In the genomic region with DNA sequence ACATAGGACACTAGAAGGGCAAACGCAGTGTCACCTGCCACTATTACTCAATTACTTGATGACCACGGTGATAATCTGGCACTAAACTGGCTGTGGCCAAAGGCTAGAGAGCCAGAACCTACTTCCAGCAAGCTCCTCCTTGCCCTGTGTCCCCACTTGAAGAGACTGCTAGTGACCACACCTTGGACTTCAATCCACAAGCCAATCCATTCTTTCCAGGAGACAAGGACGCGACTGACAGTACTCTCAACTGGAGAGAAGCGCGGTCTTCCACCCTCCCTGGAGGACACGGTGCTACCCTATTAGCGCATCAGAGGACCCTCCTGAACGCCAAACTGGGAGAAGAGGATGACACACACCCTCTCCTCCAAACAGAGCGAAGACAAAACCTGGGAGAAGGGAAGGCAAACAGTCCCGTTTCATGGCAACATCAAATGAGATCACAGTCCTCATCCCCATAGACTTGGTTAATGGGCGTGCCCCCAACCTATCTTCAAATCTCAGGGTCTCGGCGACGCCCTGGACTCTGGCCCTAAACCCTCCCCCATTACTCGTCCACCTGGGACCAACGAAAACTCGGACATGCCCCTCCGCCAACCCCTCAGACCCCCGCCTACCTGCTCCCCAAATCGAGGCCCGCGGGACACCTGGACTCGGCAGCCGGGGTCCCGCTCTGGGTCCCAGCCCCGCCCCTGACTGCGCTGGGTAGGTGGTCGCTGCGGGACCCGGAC, we compare ENCODE assay signal across 8 cellular contexts. TPM values are rescaled to one million over a fixed set of nuclear protein-coding genes. Genes with fewer than 3 reads are reported as not detected.
DNase-seq lines count a peak whose midpoint lies in the region; ATAC-seq and TF ChIP-seq lines count a peak whose summit lies in the region.

No MANE protein-coding gene starts in this region.

- CTCF ChIA-PET in AG04449 (lab: Yijun Ruan, JAX), result interaction anchor here (0.7 to 2.3 kb wide), 6 partner anchors 10 to 239 kb away, joined by 3 to 7 read pairs (median 4); no protein-coding TSS in a partner anchor

- peak overlapping the region; percentile 99 for H3K9ac ChIP-seq in HUES48 (ENCODE audit: low read depth, low read length)

- WGBS in gastroesophageal sphincter (ENCODE audit: low coverage in 1 of 2), 2 donors, result 0 to 10% methylated on average over 1 to 2 of the region's 31 CpGs
- WGBS in ovary, 3 donors, result 0 to 1% (median 1%) methylated on average over 18 to 31 of the region's 31 CpGs

- H3K36me3 ChIP-seq in HUES48 (ENCODE audit: control insufficient read depth, insufficient read depth, low read length) (peaks cover 10% of the 10 kb centered on the region), gastroesophageal sphincter (peaks cover 0 to 17% of the 10 kb centered on the region in 2 donors), ovary (no peaks in the 10 kb centered on the region)

- TF ChIP-seq CTCF in AG04449 (IDR thresholded peaks at IDR 0.05; ENCODE audit: insufficient read depth, low read length, missing control alignments) (no peak), gastroesophageal sphincter (IDR thresholded peaks at IDR 0.05) (no peak), ovary (IDR thresholded peaks at IDR 0.05) (no peak)

- ATAC-seq in GM18517 (IDR thresholded peaks at IDR 0.05; ENCODE audit: unreplicated experiment), result peak; percentile 2
- peak; percentile 15 for ATAC-seq in gastroesophageal sphincter
- no peak for ATAC-seq in HG02973 (IDR thresholded peaks at IDR 0.05; ENCODE audit: unreplicated experiment)

- H3K27me3 ChIP-seq in HUES48 (ENCODE audit: control insufficient read depth, insufficient read depth, low read length) (no peaks in the 10 kb centered on the region), gastroesophageal sphincter (no peaks in the 10 kb centered on the region), ovary (no peaks in the 10 kb centered on the region)

- POLR2A ChIA-PET in AG04449 (lab: Yijun Ruan, JAX), result interaction anchor here (0.6 to 2.0 kb wide), 6 partner anchors 13 to 208 kb away, joined by 3 to 6 read pairs (median 4); partner anchors contain the start of gene COPS3

- H3K4me3 ChIP-seq in AG04449 (ENCODE audit: low read depth, low read length), result peak overlapping the region; percentile 99
- peak overlapping the region; percentile 95 for H3K4me3 ChIP-seq in HUES48 (ENCODE audit: low read depth, low read length)
- H3K4me3 ChIP-seq in gastroesophageal sphincter, result peak overlapping the region; percentile 88 to 95
- peak overlapping the region; percentile 94 for H3K4me3 ChIP-seq in ovary

- H3K4me1 ChIP-seq in HUES48 (ENCODE audit: control insufficient read depth, insufficient read depth, low read length) (peaks cover 6% of the 10 kb centered on the region; the same call in 1 of the 2 replicates), gastroesophageal sphincter (peaks cover 0 to 56% (median 10%) of the 10 kb centered on the region in 3 donors), ovary (ENCODE audit: insufficient read depth) (peaks cover 4% of the 10 kb centered on the region)

- intact Hi-C loops in ovary (cut with DNase I), result loop anchor here in 2 of 4 donors (10.0 kb wide), 2 partner anchors 92 to 232 kb away; no protein-coding TSS in a partner anchor

- no peak for TF ChIP-seq EP300 in gastroesophageal sphincter (IDR thresholded peaks at IDR 0.05)
- TF ChIP-seq EP300 in ovary (IDR thresholded peaks at IDR 0.05), result no peak

- no peak for DNase-seq in AG04449 (ENCODE audit: low read depth, low spot score)
- peak; percentile 1 for DNase-seq in activated T-cell treated with anti-CD3 and anti-CD28 coated beads for 48 hours (ENCODE audit: low read depth)
- DNase-seq in ovary, result no peak
- no peak for DNase-seq in OCI-M2 (lab: John Stamatoyannopoulos, UW; ENCODE audit: unreplicated experiment)

- no peak for TF ChIP-seq POLR2A in gastroesophageal sphincter (IDR thresholded peaks at IDR 0.05)
- no peak for TF ChIP-seq POLR2A in ovary (IDR thresholded peaks at IDR 0.05)

- H3K27ac ChIP-seq in HUES48 (ENCODE audit: low read depth, low read length) (peak overlapping the region; percentile 96), gastroesophageal sphincter (peak overlapping the region; percentile 86 to 97 (median 96)), ovary (peak overlapping the region; percentile 95 to 96)

- H3K9me3 ChIP-seq in HUES48 (ENCODE audit: control insufficient read depth, insufficient read depth, low read length) (no peaks in the 10 kb centered on the region), gastroesophageal sphincter (no peaks in the 10 kb centered on the region), ovary (no peaks in the 10 kb centered on the region)

RNA-seq across cellular contexts. Expression of gene FLCN, which starts 0.5 kb away (rescaled TPM):
- total RNA-seq in gastroesophageal sphincter, result 10 to 100 TPM; 24.8 to 91.5 (median 46.6) TPM
- 10 to 100 TPM; 27.9 to 55.7 (median 45.1) TPM for total RNA-seq in ovary
- 10 to 100 TPM; 16.4 to 29.0 TPM for polyA plus RNA-seq in ovary

RNA-seq across cellular contexts. Expression of gene PLD6, which starts 30.3 kb away (rescaled TPM):
- total RNA-seq in gastroesophageal sphincter, result 10 to 100 TPM in 2 of 4 donors, 1 to 10 TPM in 2; 7.1 to 20.7 (median 9.3) TPM
- total RNA-seq in ovary, result 10 to 100 TPM in 1 of 7 donors, 1 to 10 TPM in 6; 2.7 to 12.8 (median 7.5) TPM
- 1 to 10 TPM; 7.2 to 7.3 TPM for polyA plus RNA-seq in ovary

RNA-seq across cellular contexts. Expression of gene COPS3, which starts 44.6 kb away (rescaled TPM):
- total RNA-seq in gastroesophageal sphincter (10 to 100 TPM; 51.8 to 85.3 (median 54.8) TPM), ovary (10 to 100 TPM; 43.8 to 68.8 (median 49.9) TPM)
- polyA plus RNA-seq in ovary, result 10 to 100 TPM; 38.1 to 60.1 TPM
